In the genomic region with DNA sequence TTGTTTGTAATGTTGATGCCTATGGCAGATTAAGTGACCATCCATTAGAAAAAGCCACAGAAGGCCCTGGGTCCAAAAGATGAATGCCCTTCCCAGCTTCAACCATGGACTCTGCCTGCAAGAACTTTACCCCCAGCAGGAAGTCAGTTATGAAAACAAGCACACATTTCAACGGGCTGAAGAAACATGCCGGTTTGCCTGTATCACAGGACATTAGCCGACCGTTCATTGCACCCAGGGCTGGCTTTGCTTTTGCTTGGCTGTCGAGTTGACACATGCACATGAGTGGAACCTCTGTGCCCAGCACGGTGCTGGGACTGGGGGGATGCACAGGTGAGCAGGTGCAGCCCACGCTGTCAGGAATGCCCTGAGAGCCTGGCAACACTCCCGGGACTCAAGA, we compare ENCODE assay signal across 21 cellular contexts.
A peak's percentile ranks its signal among the peaks of the same experiment; 100 is the strongest.
DNase-seq lines count a peak whose midpoint lies in the region; ATAC-seq and FAIRE-seq lines count a peak whose summit lies in the region.
"Had no signal": no experiment of that assay in that cellular context is flagged by ENCODE, and none has a peak within 500 bp of the region (broad histone marks: within the 10 kb centered on the region; RNA-seq: fewer than 3 reads in every experiment).

No MANE protein-coding gene starts in this region.

- H3K27me3 Mint-ChIP-seq in activated naive CD4-positive, alpha-beta T cell treated with anti-CD3 and anti-CD28 coated beads, Interleukin-2, amount 10 ng/mL, durations not matched to agents 7 days and 5 days = no peaks in the 10 kb centered on the region
- H3K27me3 Mint-ChIP-seq in T-cell = no peaks in the 10 kb centered on the region
- no peaks in the 10 kb centered on the region for H3K27me3 Mint-ChIP-seq in activated naive CD8-positive, alpha-beta T cell

- no peak for FAIRE-seq in small intestine (lab: Jason Lieb, UNC)
- FAIRE-seq: HepG2 had no signal

- no peak overlapping the region for H3K4me3 ChIP-seq in small intestine (ENCODE audit: low read depth in 1 of 2, low read length in 2 of 2)
- H3K4me3 ChIP-seq: hepatocyte, psoas muscle had no signal

- H3K27me3 ChIP-seq in small intestine (ENCODE audit: control insufficient read depth in 2 of 2, insufficient read depth in 2 of 2, low read length in 2 of 2) = no peaks in the 10 kb centered on the region
- H3K27me3 ChIP-seq: neutrophil had no signal

- WGBS in small intestine, 3 donors = 38 to 60% (median 46%) methylated on average over 8 of the region's 8 CpGs

- peak overlapping the region; percentile 88 for H3K27ac Mint-ChIP-seq in activated naive CD4-positive, alpha-beta T cell treated with anti-CD3 and anti-CD28 coated beads, Interleukin-2, amount 10 ng/mL, durations not matched to agents 7 days and 5 days
- peak overlapping the region; percentile 98 to 99 for H3K27ac Mint-ChIP-seq in T-cell
- H3K27ac Mint-ChIP-seq in activated naive CD8-positive, alpha-beta T cell = peak overlapping the region; percentile 98
- H3K27ac Mint-ChIP-seq: brain had no signal

- ATAC-seq in T-cell (replicated peaks in 1 of 4) (no peak), GM19455 (IDR thresholded peaks at IDR 0.05; ENCODE audit: unreplicated experiment) (no peak)
- ATAC-seq: esophagus mucosa, HepG2, psoas muscle had no signal

- H3K27ac ChIP-seq in small intestine (ENCODE audit: low read depth in 1 of 2, low read length in 1 of 2) = peak overlapping the region; percentile 22 to 52
- H3K27ac ChIP-seq: hepatocyte, neutrophil, psoas muscle had no signal

- peaks cover 8% of the 10 kb centered on the region for H3K36me3 Mint-ChIP-seq in activated naive CD4-positive, alpha-beta T cell treated with anti-CD3 and anti-CD28 coated beads, Interleukin-2, amount 10 ng/mL, durations not matched to agents 7 days and 5 days
- peaks cover 4% of the 10 kb centered on the region for H3K36me3 Mint-ChIP-seq in T-cell
- H3K36me3 Mint-ChIP-seq in activated naive CD8-positive, alpha-beta T cell = peaks cover 5% of the 10 kb centered on the region
- H3K36me3 Mint-ChIP-seq: brain had no signal

- H3K9me3 ChIP-seq in small intestine (ENCODE audit: control insufficient read depth, low read depth) = no peaks in the 10 kb centered on the region
- H3K9me3 ChIP-seq: neutrophil, psoas muscle had no signal

- no peaks in the 10 kb centered on the region for H3K36me3 ChIP-seq in small intestine (ENCODE audit: control insufficient read depth in 2 of 2, insufficient read depth in 2 of 2, low read length in 2 of 2)
- H3K36me3 ChIP-seq: neutrophil had no signal

- no peaks in the 10 kb centered on the region for H3K4me1 ChIP-seq in small intestine (ENCODE audit: control insufficient read depth in 2 of 2, insufficient read depth in 1 of 2, low read depth in 1 of 2, low read length in 1 of 2)
- H3K4me1 ChIP-seq: psoas muscle had no signal

- CTCF ChIA-PET in activated naive CD4-positive, alpha-beta T cell treated with anti-CD3 and anti-CD28 coated beads, Interleukin-2, amount 10 ng/mL, durations not matched to agents 7 days and 5 days (lab: Charles Lee) = interaction anchor here (0.8 to 6.6 kb wide), 4 partner anchors 9 to 206 kb away, joined by 3 to 43 read pairs (median 6); no protein-coding TSS in a partner anchor
- CTCF ChIA-PET in T-cell (lab: Charles Lee) = interaction anchor here in 1 of 2 donors (0.7 to 1.5 kb wide), 7 partner anchors 12 to 47 kb away, joined by 3 to 6 read pairs (median 4); no protein-coding TSS in a partner anchor

- H3K4me3 Mint-ChIP-seq in activated naive CD4-positive, alpha-beta T cell treated with anti-CD3 and anti-CD28 coated beads, Interleukin-2, amount 10 ng/mL, durations not matched to agents 7 days and 5 days = peak overlapping the region; percentile 39
- H3K4me3 Mint-ChIP-seq in T-cell = peak overlapping the region; percentile 62 to 73 (median 68)
- H3K4me3 Mint-ChIP-seq in activated naive CD8-positive, alpha-beta T cell = peak overlapping the region; percentile 65
- H3K4me3 Mint-ChIP-seq: brain had no signal

- POLR2A ChIA-PET in T-cell (lab: Charles Lee) = interaction anchor here (0.5 to 1.5 kb wide), 3 partner anchors 9 to 1087 kb away, joined by 3 to 5 read pairs (median 3); partner anchors contain the start of gene BCL11B (in 1 of the 2)

- H3K4me1 Mint-ChIP-seq in activated naive CD4-positive, alpha-beta T cell treated with anti-CD3 and anti-CD28 coated beads, Interleukin-2, amount 10 ng/mL, durations not matched to agents 7 days and 5 days = peaks cover 95% of the 10 kb centered on the region
- peaks cover 96 to 98% (median 96%) of the 10 kb centered on the region in 3 donors for H3K4me1 Mint-ChIP-seq in T-cell
- H3K4me1 Mint-ChIP-seq in activated naive CD8-positive, alpha-beta T cell (ENCODE audit: low read depth) = peaks cover 96% of the 10 kb centered on the region

- DNase-seq in activated naive CD4-positive, alpha-beta T cell treated with anti-CD3 and anti-CD28 coated beads, Interleukin-2, amount 10 ng/mL, durations not matched to agents 7 days and 5 days = no peak
- DNase-seq in activated naive CD4-positive, alpha-beta T cell (lab: John Stamatoyannopoulos, UW) = no peak
- no peak for DNase-seq in T-cell
- no peak for DNase-seq in small intestine
- DNase-seq in SIG-M5 (lab: John Stamatoyannopoulos, UW) = no peak
- no peak for DNase-seq in HCEC 1CT
- DNase-seq: C1 segment of cervical spinal cord; effector CD8-positive, alpha-beta T cell; foreskin melanocyte; H7; NCI-H1092 treated with DMSO at 0.1 percent for 48 hours; NCI-H2081; NK-92 treated with Interleukin-12 subunit alpha and Interleukin-12 subunit beta, amount 100 ng/mL, for 24 hours; psoas muscle had no signal

- peaks cover 2% of the 10 kb centered on the region for H3K9me3 Mint-ChIP-seq in activated naive CD4-positive, alpha-beta T cell treated with anti-CD3 and anti-CD28 coated beads, Interleukin-2, amount 10 ng/mL, durations not matched to agents 7 days and 5 days
- H3K9me3 Mint-ChIP-seq in T-cell = no peaks in the 10 kb centered on the region
- H3K9me3 Mint-ChIP-seq in activated naive CD8-positive, alpha-beta T cell (ENCODE audit: low read depth) = no peaks in the 10 kb centered on the region
